21 cellular contexts compared by ENCODE assay signal in the genomic region with DNA sequence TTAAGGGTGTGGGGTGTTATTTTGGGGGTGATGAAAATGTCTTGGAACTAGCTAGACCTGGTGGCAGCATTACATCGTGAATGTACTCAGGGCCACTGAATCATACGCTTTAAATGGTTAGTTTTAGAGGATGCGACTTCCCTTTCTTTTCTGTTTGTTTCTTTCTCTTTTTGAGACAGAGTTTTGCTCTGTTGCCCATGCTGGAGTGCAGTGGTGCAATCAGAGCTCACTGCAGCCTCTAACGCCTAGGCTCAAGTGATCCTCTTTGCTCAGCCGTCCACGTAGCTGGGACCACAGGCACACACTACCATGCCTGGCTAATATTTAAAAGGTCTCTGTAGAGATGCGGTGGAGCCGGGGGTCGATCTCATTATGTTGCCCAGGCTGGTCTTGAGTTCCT. TPM values are rescaled to one million over a fixed set of nuclear protein-coding genes. Genes with fewer than 3 reads are reported as not detected.
DNase-seq lines count a peak whose midpoint lies in the region; ATAC-seq, FAIRE-seq and TF ChIP-seq lines count a peak whose summit lies in the region.
"Had no signal": no experiment of that assay in that cellular context is flagged by ENCODE, and none has a peak within 500 bp of the region (broad histone marks: within the 10 kb centered on the region; RNA-seq: fewer than 3 reads in every experiment).

No MANE protein-coding gene starts in this region.

- H3K36me3 Mint-ChIP-seq in CD14-positive monocyte, result no peaks in the 10 kb centered on the region
- no peaks in the 10 kb centered on the region for H3K36me3 Mint-ChIP-seq in stimulated activated memory B cell treated with anti-CD40 and anti-IgM and Interleukin-4, amounts not matched to agents 10 μg/mL and 1 μg/mL and 100 μg/mL, for 72 hours
- H3K36me3 Mint-ChIP-seq: T-cell had no signal

- H3K27me3 ChIP-seq in GM12878 (replicated peaks in 1 of 2; ENCODE audit: control insufficient read depth in 2 of 2, insufficient read depth in 2 of 2, low read length in 1 of 2) (peaks cover 0 to 5% of the 10 kb centered on the region in 2 experiments; a peak in 2 of 4 replicates), hepatocyte (peaks cover 76% of the 10 kb centered on the region)

- CTCF ChIA-PET in GM12878 (lab: Yijun Ruan, JAX), result interaction anchor here (2.0 to 2.4 kb wide), 2 partner anchors 13 to 148 kb away, joined by 7 to 12 read pairs; no protein-coding TSS in a partner anchor

- H3K36me3 ChIP-seq in GM12878 (ENCODE audit: control insufficient read depth in 2 of 2, insufficient read depth in 2 of 2, low read length in 1 of 2), result no peaks in the 10 kb centered on the region
- no peaks in the 10 kb centered on the region for H3K36me3 ChIP-seq in hepatocyte (replicated peaks; ENCODE audit: insufficient read depth, low read depth)
- H3K36me3 ChIP-seq: HAP-1 had no signal

- 3% methylated on average over 9 of the region's 9 CpGs for WGBS in GM12878 (ENCODE audit: insufficient coverage, insufficient replicate concordance, low lambda C conversion rate, missing lambda C conversion rate)
- 86% methylated on average over 9 of the region's 9 CpGs for WGBS in hepatocyte (ENCODE audit: low lambda C conversion rate, missing lambda C conversion rate)

- H3K4me2 ChIP-seq in GM12878 (ENCODE audit: control insufficient read depth, insufficient read depth) (peak overlapping the region; percentile 55), hepatocyte (no peak overlapping the region)

- peak overlapping the region; percentile 30; the same call in 1 of the 2 replicates for H2AFZ ChIP-seq in GM12878 (ENCODE audit: control insufficient read depth, low read depth, low read length)
- no peak overlapping the region for H2AFZ ChIP-seq in hepatocyte

- H3K79me2 ChIP-seq in GM12878 (ENCODE audit: control insufficient read depth, insufficient read depth, low read length), result no peaks in the 10 kb centered on the region
- no peaks in the 10 kb centered on the region for H3K79me2 ChIP-seq in hepatocyte

- no peak for TF ChIP-seq POLR2A in GM12878 (IDR thresholded peaks at IDR 0.05; ENCODE audit: low read depth, low read length)

- SMC1A ChIA-PET in GM12878 (lab: Charles Lee; ENCODE audit: uncharacterized antibody, unreplicated experiment), result no interaction called here

- H3K27me3 Mint-ChIP-seq in CD14-positive monocyte (ENCODE audit: low read depth in 3 of 3), result peaks cover 13 to 17% (median 14%) of the 10 kb centered on the region in 3 donors
- H3K27me3 Mint-ChIP-seq in stimulated activated memory B cell treated with anti-CD40 and anti-IgM and Interleukin-4, amounts not matched to agents 10 μg/mL and 1 μg/mL and 100 μg/mL, for 72 hours, result peaks cover 15% of the 10 kb centered on the region

- in situ Hi-C loops in GM12878 (cut with MboI), result no loop called here

- H3K4me3 Mint-ChIP-seq in CD14-positive monocyte, result no peak overlapping the region
- no peak overlapping the region for H3K4me3 Mint-ChIP-seq in stimulated activated memory B cell treated with anti-CD40 and anti-IgM and Interleukin-4, amounts not matched to agents 10 μg/mL and 1 μg/mL and 100 μg/mL, for 72 hours
- H3K4me3 Mint-ChIP-seq: CD4-positive, alpha-beta T cell; T-cell had no signal

- no peak overlapping the region for H3K9ac ChIP-seq in GM12878 (ENCODE audit: control insufficient read depth, insufficient read depth, low read length)

- peak overlapping the region in 6 of 7 donors; percentile 15 to 72 (median 45) for H3K27ac Mint-ChIP-seq in CD14-positive monocyte
- peak overlapping the region; percentile 15 for H3K27ac Mint-ChIP-seq in stimulated activated memory B cell treated with anti-CD40 and anti-IgM and Interleukin-4, amounts not matched to agents 10 μg/mL and 1 μg/mL and 100 μg/mL, for 72 hours
- H3K27ac Mint-ChIP-seq: CD4-positive, alpha-beta T cell had no signal

- TF ChIP-seq RAD21 in GM12878 (IDR thresholded peaks at IDR 0.05; ENCODE audit: insufficient read depth, low read depth, low read length), result no peak

- POLR2A ChIA-PET in GM12878 (lab: Charles Lee), result interaction anchor here (0.5 kb wide), 1 partner anchor 18 kb away, joined by 7 read pairs; no protein-coding TSS in a partner anchor

- TF ChIP-seq CTCF in CD14-positive monocyte (IDR thresholded peaks at IDR 0.05) (no peak), GM12878 (IDR thresholded peaks at IDR 0.05 in 2 of 3, conservative IDR thresholded peaks at IDR 0.05 in 1 of 3; ENCODE audit: control insufficient read depth in 2 of 3, extremely low read depth in 1 of 3, insufficient read depth in 1 of 3, low read depth in 3 of 3, low read length in 3 of 3) (no peak), hepatocyte (IDR thresholded peaks at IDR 0.05; ENCODE audit: poor library complexity) (no peak)

- ATAC-seq in GM12878, result peak; percentile 33; the same call in 2 of the 3 replicates
- peak; percentile 64 for ATAC-seq in stimulated activated memory B cell treated with anti-CD40 and anti-IgM and Interleukin-4, amounts not matched to agents 10 μg/mL and 1 μg/mL and 100 μg/mL, for 72 hours
- ATAC-seq: SK-N-SH treated with all-trans-retinoic acid at 6 μM for 48 hours, T-cell had no signal

- H3K9me3 ChIP-seq in GM12878 (replicated peaks; ENCODE audit: control insufficient read depth, insufficient read depth, low read length) (no peaks in the 10 kb centered on the region), hepatocyte (ENCODE audit: low read depth) (no peaks in the 10 kb centered on the region)
- H3K9me3 ChIP-seq: HAP-1 had no signal

- H3K9me3 Mint-ChIP-seq in CD14-positive monocyte, result peaks cover 0 to 3% (median 0%) of the 10 kb centered on the region in 7 donors
- no peaks in the 10 kb centered on the region for H3K9me3 Mint-ChIP-seq in stimulated activated memory B cell treated with anti-CD40 and anti-IgM and Interleukin-4, amounts not matched to agents 10 μg/mL and 1 μg/mL and 100 μg/mL, for 72 hours
- H3K9me3 Mint-ChIP-seq: CD4-positive, alpha-beta T cell; T-cell had no signal

- no peak for DNase-seq in CD14-positive monocyte (ENCODE audit: low spot score)
- no peak for DNase-seq in GM19239 (ENCODE audit: insufficient read length, low spot score)
- no peak for DNase-seq in GM12878 (ENCODE audit: low read depth, low spot score)
- no peak for DNase-seq in DMS79 (lab: John Stamatoyannopoulos, UW)
- no peak for DNase-seq in ecto neural progenitor cell (ENCODE audit: low spot score)
- no peak for DNase-seq in hepatocyte (ENCODE audit: low spot score)
- DNase-seq: ACHN; CD4-positive, alpha-beta T cell; DMS153; NCI-H1105; NCI-H2081; SHP77; T-cell had no signal

- FAIRE-seq in GM19239 (lab: Jason Lieb, UNC), result peak; percentile 54
- FAIRE-seq in GM12878 (lab: Jason Lieb, UNC), result no peak

- no peak overlapping the region for H3K27ac ChIP-seq in GM12878 (ENCODE audit: control insufficient read depth, insufficient read depth)
- H3K27ac ChIP-seq in hepatocyte, result no peak overlapping the region
- H3K27ac ChIP-seq: HL-60 had no signal

- H3K9me2 ChIP-seq in hepatocyte (replicated peaks; ENCODE audit: insufficient read depth), result no peaks in the 10 kb centered on the region

- H4K20me1 ChIP-seq in GM12878 (ENCODE audit: control insufficient read depth, insufficient read depth) (no peaks in the 10 kb centered on the region; the same call in 1 of the 2 replicates), hepatocyte (ENCODE audit: insufficient read depth, poor library complexity, severe bottlenecking) (no peaks in the 10 kb centered on the region)

- no peak for TF ChIP-seq EP300 in GM12878 (IDR thresholded peaks at IDR 0.05; ENCODE audit: borderline replicate concordance in 1 of 2, control insufficient read depth in 1 of 2, low read depth in 2 of 2, low read length in 2 of 2)

- peaks cover 53% of the 10 kb centered on the region for H3K4me1 Mint-ChIP-seq in CD14-positive monocyte
- peaks cover 17% of the 10 kb centered on the region for H3K4me1 Mint-ChIP-seq in stimulated activated memory B cell treated with anti-CD40 and anti-IgM and Interleukin-4, amounts not matched to agents 10 μg/mL and 1 μg/mL and 100 μg/mL, for 72 hours

- RAD21 ChIA-PET in GM12878 (lab: Charles Lee; ENCODE audit: unreplicated experiment), result no interaction called here

- no TSS peak for BruUV-seq in GM12878 (replicated peaks; lab: Mats Ljungman, UMichigan)

- intact Hi-C loops in CD14-positive monocyte (cut with micrococcal nuclease), result loop anchor here in 1 of 2 donors (10.0 kb wide), 1 partner anchor 257 kb away; no protein-coding TSS in a partner anchor
- intact Hi-C loops in GM12878 (cut with micrococcal nuclease; ENCODE audit: unreplicated experiment), result no loop called here

- H3K4me3 ChIP-seq in GM12878 (no peak overlapping the region), hepatocyte (no peak overlapping the region)
- H3K4me3 ChIP-seq: HAP-1 had no signal

- H3K4me1 ChIP-seq in GM12878 (ENCODE audit: control insufficient read depth, insufficient read depth, low read length) (peaks cover 27% of the 10 kb centered on the region), hepatocyte (ENCODE audit: insufficient read depth) (no peaks in the 10 kb centered on the region)

RNA-seq across cellular contexts. Expression of gene MIAT, which starts 5.5 kb away (rescaled TPM):
- under 1 TPM; 0.02 to 0.03 TPM for polyA plus RNA-seq in CD14-positive monocyte
- total RNA-seq in GM12878 (2013; cell fraction: nucleolus; rRNA removed), result 13.9 and 14.0 TPM in 2 replicates
- total RNA-seq in GM12878 (2014; rRNA removed), result 5.2 and 5.9 TPM in 2 replicates
- total RNA-seq in GM12878 (2014; rRNA removed; fragmentation: Illumina TruSeq; extraction: Trizol), result 6.7 and 7.7 TPM in 2 replicates
- 9.9 and 11.7 TPM in 2 replicates for total RNA-seq in GM12878 (2021)
- 9.0 TPM for polyA plus RNA-seq in GM12878 (2011; ENCODE audit: low read depth)
- polyA plus RNA-seq in GM12878 (2011; rRNA removed), result 1.8 and 1.9 TPM in 2 replicates
- 0.80 and 1.2 TPM in 2 replicates for polyA plus RNA-seq in GM12878 (2011; cell fraction: cytosol; rRNA removed)
- polyA plus RNA-seq in GM12878 (2011; cell fraction: nucleus; rRNA removed), result 8.6 and 9.9 TPM in 2 replicates
- polyA plus RNA-seq in GM12878 (2012), result 9.7 and 12.5 TPM in 2 replicates
- 12.4 and 14.7 TPM in 2 replicates for polyA plus RNA-seq in GM12878 (2014; fragmentation: Illumina TruSeq; extraction: Trizol)
- polyA plus RNA-seq in GM12878 (2014; fragmentation: Nextera tagmentation; extraction: Ambion mirVana), result under 1 TPM; 0.39 to 0.51 TPM
- 13.7 and 16.0 TPM in 2 replicates for polyA plus RNA-seq in GM12878 (2014; rRNA removed)
- polyA plus RNA-seq in GM12878 (2016; fragmentation: Nextera tagmentation; extraction: Ambion mirVana), result 1 to 10 TPM; 2.2 to 3.4 TPM
- 2.8 and 5.1 TPM in 2 replicates for polyA minus RNA-seq in GM12878 (2011; rRNA and poly(A)+ RNA removed)
- polyA minus RNA-seq in GM12878 (2011; cell fraction: cytosol; rRNA and poly(A)+ RNA removed), result 0.53 and 0.73 TPM in 2 replicates
- polyA minus RNA-seq in GM12878 (2011; cell fraction: nucleus; rRNA and poly(A)+ RNA removed), result 6.3 and 6.9 TPM in 2 replicates
- 1.00 and 1.1 TPM in 2 replicates for total RNA-seq in hepatocyte
- polyA plus RNA-seq in hepatocyte, result 0.51 and 1.9 TPM in 2 replicates

RNA-seq across cellular contexts. Expression of gene CRYBA4, which starts 30.1 kb away (rescaled TPM):
- polyA plus RNA-seq in CD14-positive monocyte (not detected), GM12878 (2011; rRNA removed) (0.12 TPM in 2 replicates), GM12878 (2014; fragmentation: Illumina TruSeq; extraction: Trizol) (not detected in 2 replicates), GM12878 (2014; fragmentation: Nextera tagmentation; extraction: Ambion mirVana) (not detected), GM12878 (2014; rRNA removed) (not detected in 2 replicates), GM12878 (2016; fragmentation: Nextera tagmentation; extraction: Ambion mirVana) (not detected), hepatocyte (not detected in 2 replicates)
- total RNA-seq in GM12878 (2013; cell fraction: nucleolus; rRNA removed), result not detected in 2 replicates
- total RNA-seq in GM12878 (2014; rRNA removed) (0.17 TPM in 1 of 2 replicates, not detected in the other), GM12878 (2014; rRNA removed; fragmentation: Illumina TruSeq; extraction: Trizol) (not detected in 2 replicates), GM12878 (2021) (not detected in 2 replicates), hepatocyte (not detected in 2 replicates)
- not detected for polyA plus RNA-seq in GM12878 (2011; ENCODE audit: low read depth)
- 0.18 and 0.28 TPM in 2 replicates for polyA plus RNA-seq in GM12878 (2011; cell fraction: cytosol; rRNA removed)
- 0.31 and 0.48 TPM in 2 replicates for polyA plus RNA-seq in GM12878 (2011; cell fraction: nucleus; rRNA removed)
- polyA plus RNA-seq in GM12878 (2012), result 0.21 TPM in 1 of 2 replicates, not detected in the other
- 0.41 TPM in 1 of 2 replicates, not detected in the other for polyA minus RNA-seq in GM12878 (2011; rRNA and poly(A)+ RNA removed)
- polyA minus RNA-seq in GM12878 (2011; cell fraction: cytosol; rRNA and poly(A)+ RNA removed), result not detected in 2 replicates
- polyA minus RNA-seq in GM12878 (2011; cell fraction: nucleus; rRNA and poly(A)+ RNA removed), result not detected in 2 replicates
- total RNA-seq: CD4-positive, alpha-beta T cell; HT1080; MCF 10A; NCI-H460; RPMI7951; T-cell had no signal

RNA-seq across cellular contexts. Expression of gene CRYBB1, which starts 34.0 kb away (rescaled TPM):
- polyA plus RNA-seq in CD14-positive monocyte, result 1 to 10 TPM in 1 of 2 donors, under 1 TPM in 1; 0.78 to 1.6 TPM
- not detected in 2 replicates for total RNA-seq in GM12878 (2013; cell fraction: nucleolus; rRNA removed)
- 0.11 TPM in 1 of 2 replicates, not detected in the other for total RNA-seq in GM12878 (2014; rRNA removed)
- not detected in 2 replicates for total RNA-seq in GM12878 (2014; rRNA removed; fragmentation: Illumina TruSeq; extraction: Trizol)
- 0.64 TPM in 1 of 2 replicates, not detected in the other for total RNA-seq in GM12878 (2021)
- not detected for polyA plus RNA-seq in GM12878 (2011; ENCODE audit: low read depth)
- polyA plus RNA-seq in GM12878 (2011; rRNA removed), result not detected in 2 replicates
- 0.12 TPM in 1 of 2 replicates, not detected in the other for polyA plus RNA-seq in GM12878 (2011; cell fraction: cytosol; rRNA removed)
- polyA plus RNA-seq in GM12878 (2011; cell fraction: nucleus; rRNA removed), result not detected in 2 replicates
- polyA plus RNA-seq in GM12878 (2012), result not detected in 2 replicates
- 0.09 TPM in 1 of 2 replicates, not detected in the other for polyA plus RNA-seq in GM12878 (2014; fragmentation: Illumina TruSeq; extraction: Trizol)
- under 1 TPM in 1 of 2 experiments, not detected in 1; 0.23 TPM for polyA plus RNA-seq in GM12878 (2014; fragmentation: Nextera tagmentation; extraction: Ambion mirVana)
- 0.13 TPM in 1 of 2 replicates, not detected in the other for polyA plus RNA-seq in GM12878 (2014; rRNA removed)
- under 1 TPM in 1 of 2 experiments, not detected in 1; 0.32 TPM for polyA plus RNA-seq in GM12878 (2016; fragmentation: Nextera tagmentation; extraction: Ambion mirVana)
- polyA minus RNA-seq in GM12878 (2011; rRNA and poly(A)+ RNA removed), result not detected in 2 replicates
- polyA minus RNA-seq in GM12878 (2011; cell fraction: cytosol; rRNA and poly(A)+ RNA removed), result not detected in 2 replicates
- not detected in 2 replicates for polyA minus RNA-seq in GM12878 (2011; cell fraction: nucleus; rRNA and poly(A)+ RNA removed)
- total RNA-seq in hepatocyte, result not detected in 2 replicates
- 0.79 TPM in 1 of 2 replicates, not detected in the other for polyA plus RNA-seq in hepatocyte
- total RNA-seq: CD4-positive, alpha-beta T cell; HT1080; MCF 10A; NCI-H460; T-cell had no signal
